ENCODE assay signal across 3 cellular contexts in the genomic region with DNA sequence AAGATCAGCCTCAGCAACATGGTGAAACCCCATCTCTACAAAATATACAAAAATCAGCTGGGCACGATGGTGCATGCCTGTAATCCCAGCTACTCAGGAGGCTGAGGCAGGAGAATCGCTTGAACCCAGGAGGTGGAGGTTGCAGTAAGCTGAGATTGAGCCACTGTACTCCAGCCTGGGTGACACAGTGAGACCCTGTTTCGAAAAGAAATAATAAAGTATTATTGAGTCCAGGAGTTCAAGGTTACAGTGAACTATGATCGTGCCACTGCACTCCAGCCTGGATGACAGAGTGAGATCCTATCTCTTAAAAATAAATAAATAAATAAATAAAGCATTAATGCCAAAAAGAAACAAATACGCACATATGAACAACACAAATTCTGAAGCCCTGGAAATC. TPM values are rescaled to one million over a fixed set of nuclear protein-coding genes. Genes with fewer than 3 reads are reported as not detected.
"Had no signal": no experiment of that assay in that cellular context is flagged by ENCODE, and none has a peak within 500 bp of the region (broad histone marks: within the 10 kb centered on the region; RNA-seq: fewer than 3 reads in every experiment).

No MANE protein-coding gene starts in this region.

RNA-seq across cellular contexts. Expression of a gene that starts 6.4 kb away (rescaled TPM):
- total RNA-seq: subcutaneous adipose tissue, suprapubic skin had no signal
- polyA plus RNA-seq: stomach had no signal
